8 cellular contexts compared by ENCODE assay signal in the genomic region with DNA sequence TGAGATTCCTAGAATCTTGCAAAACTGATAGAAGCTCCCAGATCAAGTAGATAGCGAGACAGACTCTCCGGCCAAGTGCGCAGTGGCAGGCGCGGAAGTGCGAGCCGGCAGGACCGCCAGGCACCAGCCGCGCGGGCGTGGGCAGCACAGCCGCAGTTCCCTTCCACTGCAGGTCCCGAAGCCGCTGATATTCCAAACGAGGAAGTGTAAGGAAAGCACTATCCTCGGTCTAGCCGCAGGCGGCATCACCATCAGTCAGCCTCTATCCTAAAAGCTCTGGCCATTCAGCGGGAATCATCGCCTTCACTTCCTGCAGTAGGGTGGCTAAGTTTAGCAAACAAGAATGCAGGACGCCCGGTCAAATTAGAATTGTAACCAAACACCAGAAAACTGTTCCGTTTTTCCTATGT. TPM values are rescaled to one million over a fixed set of nuclear protein-coding genes. Genes with fewer than 3 reads are reported as not detected.
DNase-seq lines count a peak whose midpoint lies in the region; ATAC-seq and TF ChIP-seq lines count a peak whose summit lies in the region.

No MANE protein-coding gene starts in this region.

- 0% methylated on average over 24 of the region's 24 CpGs for WGBS in lung, 2 donors
- 0 to 1% (median 0%) methylated on average over 22 to 24 of the region's 24 CpGs for WGBS in stomach, 5 donors

- intact Hi-C loops in stomach (cut with DNase I; ENCODE audit: low total_unique reads): loop anchor here (10.0 kb wide), 1 partner anchor 50 kb away; a partner anchor contains a TSS

- no peaks in the 10 kb centered on the region for H3K9me3 ChIP-seq in WERI-Rb-1 (ENCODE audit: severe bottlenecking)
- no peaks in the 10 kb centered on the region for H3K9me3 ChIP-seq in lung (ENCODE audit: control insufficient read depth in 2 of 2, insufficient read depth in 1 of 2, low read length in 1 of 2)
- H3K9me3 ChIP-seq in stomach: no peaks in the 10 kb centered on the region

- H3K27me3 ChIP-seq in WERI-Rb-1 (ENCODE audit: insufficient read depth, low read depth, severe bottlenecking): no peaks in the 10 kb centered on the region
- H3K27me3 ChIP-seq in lung (ENCODE audit: control insufficient read depth, insufficient read depth): no peaks in the 10 kb centered on the region
- H3K27me3 ChIP-seq in stomach: no peaks in the 10 kb centered on the region

- H3K36me3 ChIP-seq in WERI-Rb-1 (peaks cover 5% of the 10 kb centered on the region), lung (ENCODE audit: control insufficient read depth in 2 of 2, insufficient read depth in 2 of 2, low read length in 2 of 2) (peaks cover 2 to 9% of the 10 kb centered on the region in 2 donors), stomach (peaks cover 5 to 14% (median 13%) of the 10 kb centered on the region in 4 donors)

- TF ChIP-seq CTCF in WERI-Rb-1 (IDR thresholded peaks at IDR 0.05; ENCODE audit: low read depth, low read length) (0 out of 2 replicates have a peak, but pooled peaks have one; percentile 8), lung (IDR thresholded peaks at IDR 0.05; ENCODE audit: control extremely low read depth, extremely low read depth) (no peak), stomach (IDR thresholded peaks at IDR 0.05) (no peak)

- H3K36me3 Mint-ChIP-seq in effector memory CD8-positive, alpha-beta T cell (ENCODE audit: insufficient read depth): peaks cover 11% of the 10 kb centered on the region

- peak overlapping the region; percentile 92 for H3K4me3 ChIP-seq in WERI-Rb-1 (ENCODE audit: low read depth, low read length)
- peak overlapping the region; percentile 94 for H3K4me3 ChIP-seq in lung
- H3K4me3 ChIP-seq in stomach: peak overlapping the region; percentile 60 to 92 (median 80)

- no peak for TF ChIP-seq POLR2A in stomach (IDR thresholded peaks at IDR 0.05)

- peak overlapping the region; percentile 67 to 75 for H3K27ac Mint-ChIP-seq in effector memory CD8-positive, alpha-beta T cell

- H3K4me3 Mint-ChIP-seq in effector memory CD8-positive, alpha-beta T cell: peak overlapping the region; percentile 86

- H3K27ac ChIP-seq in WERI-Rb-1: peak overlapping the region; percentile 82
- H3K27ac ChIP-seq in lung (ENCODE audit: low read depth in 1 of 2, low read length in 1 of 2): peak overlapping the region; percentile 94 to 99
- peak overlapping the region; percentile 87 to 96 (median 94) for H3K27ac ChIP-seq in stomach

- H3K9me3 Mint-ChIP-seq in effector memory CD8-positive, alpha-beta T cell: no peaks in the 10 kb centered on the region

- no peak for TF ChIP-seq EP300 in stomach (IDR thresholded peaks at IDR 0.05)

- H3K4me1 ChIP-seq in lung (ENCODE audit: control insufficient read depth in 2 of 2, insufficient read depth in 2 of 2, low read length in 2 of 2) (peaks cover 0 to 9% of the 10 kb centered on the region in 2 donors), stomach (peaks cover 5 to 29% (median 21%) of the 10 kb centered on the region in 4 donors)

- peak; percentile 7 to 29 for DNase-seq in SHP77 (lab: John Stamatoyannopoulos, UW)
- no peak for DNase-seq in SHP77 treated with DMSO at 0.1 percent for 48 hours (lab: John Stamatoyannopoulos, UW)
- peak; percentile 38 for DNase-seq in KG1 (lab: John Stamatoyannopoulos, UW)
- DNase-seq in WERI-Rb-1: peak; percentile 62
- DNase-seq in effector memory CD8-positive, alpha-beta T cell: no peak
- peak; percentile 41 for DNase-seq in lung (ENCODE audit: low spot score)
- peak; percentile 51 for DNase-seq in stomach

- H3K4me1 Mint-ChIP-seq in effector memory CD8-positive, alpha-beta T cell (ENCODE audit: low read depth in 2 of 2): peaks cover 13 to 19% of the 10 kb centered on the region in 2 donors

- H3K27me3 Mint-ChIP-seq in effector memory CD8-positive, alpha-beta T cell: no peaks in the 10 kb centered on the region

- ATAC-seq in GM21786 (IDR thresholded peaks at IDR 0.05; ENCODE audit: unreplicated experiment) (peak; percentile 33), lung (ENCODE audit: insufficient read depth, low FRiP score) (peak; percentile 68)
- ATAC-seq in effector memory CD8-positive, alpha-beta T cell (replicated peaks): peak; percentile 39

RNA-seq across cellular contexts. Expression of a gene that starts 0.7 kb away (rescaled TPM):
- 10 to 100 TPM in 1 of 2 donors, 1 to 10 TPM in 1; 6.3 to 18.7 TPM for total RNA-seq in lung
- polyA plus RNA-seq in lung: 10 to 100 TPM; 11.4 to 19.6 TPM
- total RNA-seq in stomach: 1 to 10 TPM; 1.2 to 6.6 (median 4.3) TPM
- 10 to 100 TPM; 18.0 to 18.7 (median 18.4) TPM for polyA plus RNA-seq in stomach

RNA-seq across cellular contexts. Expression of a gene that starts 17.3 kb away (rescaled TPM):
- total RNA-seq in lung (10 to 100 TPM; 49.4 to 64.2 TPM), stomach (10 to 100 TPM in 4 of 5 donors, 1 to 10 TPM in 1; 6.7 to 75.9 (median 29.9) TPM)
- polyA plus RNA-seq in lung (10 to 100 TPM in 1 of 2 donors, 1 to 10 TPM in 1; 7.8 to 19.6 TPM), stomach (10 to 100 TPM in 1 of 3 donors, 1 to 10 TPM in 2; 7.1 to 11.9 (median 9.6) TPM)

RNA-seq across cellular contexts. Expression of a gene that starts 45.1 kb away (rescaled TPM):
- total RNA-seq in lung: 100 to 1,000 TPM in 1 of 2 donors, 10 to 100 TPM in 1; 50.5 to 147 TPM
- polyA plus RNA-seq in lung: 10 to 100 TPM in 1 of 2 donors, 1 to 10 TPM in 1; 6.3 to 10.5 TPM
- total RNA-seq in stomach: 100 to 1,000 TPM in 1 of 5 donors, 10 to 100 TPM in 4; 34.2 to 155 (median 79.9) TPM
- polyA plus RNA-seq in stomach: 1 to 10 TPM; 2.6 to 8.5 (median 3.7) TPM

RNA-seq across cellular contexts. Expression of a gene that starts 45.3 kb away (rescaled TPM):
- 10 to 100 TPM; 26.0 to 48.9 TPM for total RNA-seq in lung
- 10 to 100 TPM; 13.7 to 19.7 TPM for polyA plus RNA-seq in lung
- total RNA-seq in stomach: 10 to 100 TPM in 4 of 5 donors, 1 to 10 TPM in 1; 8.7 to 69.8 (median 25.9) TPM
- polyA plus RNA-seq in stomach: 10 to 100 TPM; 12.7 to 23.8 (median 16.9) TPM

Comparison
In these comparisons a context has a peak if more than half of its experiments do, and no peak if none do; other contexts are left out.
1. DNase-seq: peak in SHP77 (2 of 2), KG1 (single experiment), WERI-Rb-1 (single experiment), lung (single experiment) and stomach (single experiment); none in SHP77 treated with DMSO at 0.1 percent for 48 hours (single experiment) and effector memory CD8-positive, alpha-beta T cell (0 of 3).
2. Peak in every context shown above with its lines, with median percentiles within 50 percentile points of each other: ATAC-seq, H3K27ac ChIP-seq and H3K4me3 ChIP-seq.